ENCODE assay signal across 9 cellular contexts in genomic region chr22:39292002-39292401, GRCh38. TPM values are rescaled to one million over a fixed set of nuclear protein-coding genes. Genes with fewer than 3 reads are reported as not detected.
DNase-seq lines count a peak whose midpoint lies in the region; ATAC-seq and TF ChIP-seq lines count a peak whose summit lies in the region.
"Had no signal": no experiment of that assay in that cellular context is flagged by ENCODE, and none has a peak within 500 bp of the region (broad histone marks: within the 10 kb centered on the region; RNA-seq: fewer than 3 reads in every experiment).

No MANE protein-coding gene starts in this region.

- H3K36me3 ChIP-seq in IMR-90 (ENCODE audit: control insufficient read depth, insufficient read depth, low read length) = no peaks in the 10 kb centered on the region
- H3K36me3 ChIP-seq in duodenal mucosa (ENCODE audit: control insufficient read depth in 1 of 2, insufficient read depth in 2 of 2, low read length in 2 of 2) = no peaks in the 10 kb centered on the region
- H3K36me3 ChIP-seq in thymus (ENCODE audit: control insufficient read depth, insufficient read depth) = no peaks in the 10 kb centered on the region

- TF ChIP-seq RAD21 in IMR-90 (IDR thresholded peaks at IDR 0.05; ENCODE audit: low read length) = no peak

- intact Hi-C loops in IMR-90 (cut with micrococcal nuclease) = no loop called here
- intact Hi-C loops in activated T-helper 2 cell treated with anti-CD3 and anti-CD28 coated beads, Interferon-gamma antibody, Interleukin-2, Interleukin-4, amounts not matched to agents 10 μg/mL and 5 μg/mL and 100 μg/mL, durations not matched to agents 14 hours and 24 hours and 36 hours (cut with micrococcal nuclease) = no loop called here

- H2BK120ac ChIP-seq in IMR-90 (ENCODE audit: low read depth, low read length) = peak overlapping the region; percentile 77

- peak overlapping the region; percentile 57 for H2BK5ac ChIP-seq in IMR-90 (ENCODE audit: low read depth, low read length, poor library complexity, severe bottlenecking)

- H4K20me1 ChIP-seq in IMR-90 (ENCODE audit: insufficient read depth, low read length) = no peaks in the 10 kb centered on the region

- POLR2A ChIA-PET in IMR-90 (lab: Charles Lee; ENCODE audit: unreplicated experiment) = no interaction called here

- TF ChIP-seq CTCF in IMR-90 (conservative IDR thresholded peaks at IDR 0.05; ENCODE audit: low read depth, low read length) = no peak
- no peak for TF ChIP-seq CTCF in mesothelial cell of epicardium (IDR thresholded peaks at IDR 0.05; ENCODE audit: unreplicated experiment)

- no peak overlapping the region for H3K4me2 ChIP-seq in IMR-90 (ENCODE audit: low read depth, low read length)

- no TSS peak for BruUV-seq in IMR-90 (replicated peaks; lab: Mats Ljungman, UMichigan)

- no peaks in the 10 kb centered on the region for H3K9me3 ChIP-seq in IMR-90 (ENCODE audit: control insufficient read depth, insufficient read depth, low read length)
- H3K9me3 ChIP-seq in duodenal mucosa (ENCODE audit: control insufficient read depth in 1 of 2, low read length in 2 of 2) = no peaks in the 10 kb centered on the region
- H3K9me3 ChIP-seq in thymus (ENCODE audit: control insufficient read depth) = no peaks in the 10 kb centered on the region

- H4K5ac ChIP-seq in IMR-90 (ENCODE audit: low read depth, low read length) = peak overlapping the region; percentile 38; the same call in 1 of the 2 replicates

- H2BK20ac ChIP-seq in IMR-90 (ENCODE audit: low read depth, low read length) = peak overlapping the region; percentile 57

- CTCF ChIA-PET in IMR-90 (lab: Yijun Ruan, JAX) = interaction anchor here (0.6 kb wide), 1 partner anchor 811 kb away, joined by 3 read pairs; no protein-coding TSS in a partner anchor

- H3K14ac ChIP-seq in IMR-90 (replicated peaks; ENCODE audit: low read depth, low read length) = no peak overlapping the region; the same call in 1 of the 2 replicates

- WGBS in IMR-90 (ENCODE audit: extremely low coverage in 2 of 2, insufficient read length in 1 of 2), 2 experiments = 73% methylated on average over 17 of the region's 21 CpGs; no CpG with 5 or more reads in 1 of the 2 experiments
- WGBS in thymus = 95% methylated on average over 21 of the region's 21 CpGs

- in situ Hi-C loops in IMR-90 (cut with MboI; ENCODE audit: low sequenced_read_pairs) = no loop called here

- no peak for TF ChIP-seq POLR2A in IMR-90 (IDR thresholded peaks at IDR 0.05; ENCODE audit: low read depth, low read length)

- H3K4me1 ChIP-seq in IMR-90 (ENCODE audit: control insufficient read depth, insufficient read depth, low read length) (peaks cover 20% of the 10 kb centered on the region), duodenal mucosa (ENCODE audit: control insufficient read depth in 1 of 2, insufficient read depth in 2 of 2, low read length in 2 of 2) (peaks cover 15 to 21% of the 10 kb centered on the region in 2 donors), thymus (ENCODE audit: control insufficient read depth, insufficient read depth, low read length) (peaks cover 1% of the 10 kb centered on the region)

- DNase-seq in IMR-90 (no peak), mesothelial cell of epicardium (ENCODE audit: low spot score in 2 of 2, unreplicated experiment in 2 of 2) (no peak), AML-193 (lab: John Stamatoyannopoulos, UW) (no peak), NCI-H2029 (lab: John Stamatoyannopoulos, UW) (no peak), T1000 (lab: John Stamatoyannopoulos, UW) (no peak)
- no peak for DNase-seq in activated T-helper 2 cell treated with anti-CD3 and anti-CD28 coated beads, Interferon-gamma antibody, Interleukin-2, Interleukin-4, amounts not matched to agents 10 μg/mL and 5 μg/mL and 100 μg/mL, durations not matched to agents 14 hours and 24 hours and 36 hours (ENCODE audit: low spot score)

- H3K27me3 Mint-ChIP-seq in mesothelial cell of epicardium (ENCODE audit: low read depth) = no peaks in the 10 kb centered on the region
- H3K27me3 Mint-ChIP-seq in activated T-helper 2 cell treated with anti-CD3 and anti-CD28 coated beads, Interferon-gamma antibody, Interleukin-2, Interleukin-4, amounts not matched to agents 10 μg/mL and 5 μg/mL and 100 μg/mL, durations not matched to agents 14 hours and 24 hours and 36 hours (ENCODE audit: low read depth) = no peaks in the 10 kb centered on the region

- no peaks in the 10 kb centered on the region for H3K9me3 Mint-ChIP-seq in mesothelial cell of epicardium
- H3K9me3 Mint-ChIP-seq in activated T-helper 2 cell treated with anti-CD3 and anti-CD28 coated beads, Interferon-gamma antibody, Interleukin-2, Interleukin-4, amounts not matched to agents 10 μg/mL and 5 μg/mL and 100 μg/mL, durations not matched to agents 14 hours and 24 hours and 36 hours = no peaks in the 10 kb centered on the region
- H3K9me3 Mint-ChIP-seq: H9 had no signal

- H3K4me3 Mint-ChIP-seq in mesothelial cell of epicardium = no peak overlapping the region
- no peak overlapping the region for H3K4me3 Mint-ChIP-seq in activated T-helper 2 cell treated with anti-CD3 and anti-CD28 coated beads, Interferon-gamma antibody, Interleukin-2, Interleukin-4, amounts not matched to agents 10 μg/mL and 5 μg/mL and 100 μg/mL, durations not matched to agents 14 hours and 24 hours and 36 hours (ENCODE audit: low read depth)
- H3K4me3 Mint-ChIP-seq: H9 had no signal

- H3K27ac Mint-ChIP-seq in mesothelial cell of epicardium = peak overlapping the region; percentile 92
- H3K27ac Mint-ChIP-seq in activated T-helper 2 cell treated with anti-CD3 and anti-CD28 coated beads, Interferon-gamma antibody, Interleukin-2, Interleukin-4, amounts not matched to agents 10 μg/mL and 5 μg/mL and 100 μg/mL, durations not matched to agents 14 hours and 24 hours and 36 hours = no peak overlapping the region

- no peaks in the 10 kb centered on the region for H3K36me3 Mint-ChIP-seq in mesothelial cell of epicardium
- no peaks in the 10 kb centered on the region for H3K36me3 Mint-ChIP-seq in activated T-helper 2 cell treated with anti-CD3 and anti-CD28 coated beads, Interferon-gamma antibody, Interleukin-2, Interleukin-4, amounts not matched to agents 10 μg/mL and 5 μg/mL and 100 μg/mL, durations not matched to agents 14 hours and 24 hours and 36 hours (ENCODE audit: low read depth)

- H3K9ac ChIP-seq in IMR-90 (ENCODE audit: low read depth, low read length) = no peak overlapping the region
- H3K9ac ChIP-seq in duodenal mucosa (ENCODE audit: low read depth in 1 of 2, low read length in 2 of 2) = no peak overlapping the region

- H4K8ac ChIP-seq in IMR-90 (ENCODE audit: low read depth in 2 of 2, low read length in 2 of 2) = peak overlapping the region; percentile 35 to 72

- H2AK5ac ChIP-seq in IMR-90 (ENCODE audit: low read depth, low read length) = peak overlapping the region; percentile 86

- H2AK9ac ChIP-seq in IMR-90 (replicated peaks; ENCODE audit: low read depth, low read length, poor library complexity) = peak overlapping the region; percentile 87

- no peak for ATAC-seq in IMR-90 (ENCODE audit: low read depth)

- peak overlapping the region; percentile 78; the same call in 1 of the 2 replicates for H4K91ac ChIP-seq in IMR-90 (ENCODE audit: insufficient read depth, low read depth, low read length)

- peak overlapping the region; percentile 88 for H2AFZ ChIP-seq in IMR-90 (replicated peaks; ENCODE audit: low read length, poor library complexity)

- no peaks in the 10 kb centered on the region for H3K79me1 ChIP-seq in IMR-90 (ENCODE audit: low read depth in 1 of 2, low read length in 2 of 2)

- H3K27ac ChIP-seq in IMR-90 (ENCODE audit: insufficient read depth, low read length) (no peak overlapping the region; the same call in 1 of the 2 replicates), duodenal mucosa (ENCODE audit: low read depth, low read length) (peak overlapping the region; percentile 70), thymus (ENCODE audit: low read depth) (peak overlapping the region; percentile 37)

- H3K27me3 ChIP-seq in IMR-90 (ENCODE audit: control insufficient read depth, insufficient read depth, low read length) = no peaks in the 10 kb centered on the region; the same call in 1 of the 2 replicates
- no peaks in the 10 kb centered on the region for H3K27me3 ChIP-seq in duodenal mucosa (ENCODE audit: control insufficient read depth in 1 of 2, insufficient read depth in 2 of 2, low read length in 2 of 2)
- H3K27me3 ChIP-seq in thymus (ENCODE audit: control insufficient read depth, insufficient read depth) = no peaks in the 10 kb centered on the region

- peak overlapping the region; percentile 25; the same call in 1 of the 3 replicates for H2BK15ac ChIP-seq in IMR-90 (ENCODE audit: low read depth, low read length)

- H3K23ac ChIP-seq in IMR-90 (ENCODE audit: low read depth, low read length) = no peak overlapping the region

- dilution Hi-C loops in IMR-90 (cut with HindIII; ENCODE audit: low sequenced_read_pairs, unreplicated experiment) = no loop called here

- H3K4ac ChIP-seq in IMR-90 (ENCODE audit: low read depth, low read length) = peak overlapping the region; percentile 76

- H3K18ac ChIP-seq in IMR-90 (ENCODE audit: low read depth, low read length) = 0 out of 2 replicates have a peak overlapping the region, but pooled peaks have one; percentile 8

- H3K4me1 Mint-ChIP-seq in mesothelial cell of epicardium = peaks cover 63% of the 10 kb centered on the region
- H3K4me1 Mint-ChIP-seq in activated T-helper 2 cell treated with anti-CD3 and anti-CD28 coated beads, Interferon-gamma antibody, Interleukin-2, Interleukin-4, amounts not matched to agents 10 μg/mL and 5 μg/mL and 100 μg/mL, durations not matched to agents 14 hours and 24 hours and 36 hours (ENCODE audit: low read depth) = no peaks in the 10 kb centered on the region

- 0 out of 2 replicates have a peak overlapping the region, but pooled peaks have one; percentile 35 for H3K56ac ChIP-seq in IMR-90 (ENCODE audit: extremely low read depth, insufficient read depth, low read length)

- H3K9me1 ChIP-seq in IMR-90 (ENCODE audit: insufficient read depth, low read length) = peaks cover 8% of the 10 kb centered on the region; the same call in 1 of the 2 replicates

- H3K4me3 ChIP-seq in IMR-90 (ENCODE audit: insufficient read depth, low read depth, low read length) (no peak overlapping the region), duodenal mucosa (ENCODE audit: low read depth in 1 of 2, low read length in 2 of 2) (no peak overlapping the region), thymus (ENCODE audit: low read length) (no peak overlapping the region)

RNA-seq across cellular contexts. Expression of gene RPL3, which starts 27.4 kb away (rescaled TPM):
- total RNA-seq in IMR-90 (2012; rRNA removed) (2,871 and 3,750 TPM in 2 replicates), mesothelial cell of epicardium (2,423 to 2,513 TPM (median 2,494 TPM) in 3 replicates)
- polyA plus RNA-seq in IMR-90 (2012; rRNA removed) (3,097 and 3,312 TPM in 2 replicates), thymus (2,946 TPM)
- 2,912 and 3,812 TPM in 2 replicates for polyA plus RNA-seq in IMR-90 (2012; cell fraction: cytosol; rRNA removed)
- polyA plus RNA-seq in IMR-90 (2012; cell fraction: nucleus; rRNA removed; ENCODE audit: low replicate concordance) = 2,181 and 2,704 TPM in 2 replicates
- 2,214 and 2,255 TPM in 2 replicates for total RNA-seq in activated T-helper 2 cell treated with anti-CD3 and anti-CD28 coated beads, Interferon-gamma antibody, Interleukin-2, Interleukin-4, amounts not matched to agents 10 μg/mL and 5 μg/mL and 100 μg/mL, durations not matched to agents 14 hours and 24 hours and 36 hours

RNA-seq across cellular contexts. Expression of gene PDGFB, which starts 47.2 kb away (rescaled TPM):
- not detected in 2 replicates for total RNA-seq in IMR-90 (2012; rRNA removed)
- 0.07 and 0.09 TPM in 2 replicates for polyA plus RNA-seq in IMR-90 (2012; rRNA removed)
- polyA plus RNA-seq in IMR-90 (2012; cell fraction: cytosol; rRNA removed) = 0.09 and 0.10 TPM in 2 replicates
- 0.06 and 0.09 TPM in 2 replicates for polyA plus RNA-seq in IMR-90 (2012; cell fraction: nucleus; rRNA removed; ENCODE audit: low replicate concordance)
- total RNA-seq in mesothelial cell of epicardium = 14.2 to 15.2 TPM (median 14.7 TPM) in 3 replicates
- 4.3 TPM for polyA plus RNA-seq in thymus
- 3.3 and 4.2 TPM in 2 replicates for total RNA-seq in activated T-helper 2 cell treated with anti-CD3 and anti-CD28 coated beads, Interferon-gamma antibody, Interleukin-2, Interleukin-4, amounts not matched to agents 10 μg/mL and 5 μg/mL and 100 μg/mL, durations not matched to agents 14 hours and 24 hours and 36 hours

RNA-seq across cellular contexts. Expression of gene SYNGR1, which starts 57.8 kb away (rescaled TPM):
- 6.3 and 19.7 TPM in 2 replicates for total RNA-seq in IMR-90 (2012; rRNA removed)
- 81.5 and 82.8 TPM in 2 replicates for polyA plus RNA-seq in IMR-90 (2012; rRNA removed)
- 12.5 and 103 TPM in 2 replicates for polyA plus RNA-seq in IMR-90 (2012; cell fraction: cytosol; rRNA removed)
- 69.4 and 179 TPM in 2 replicates for polyA plus RNA-seq in IMR-90 (2012; cell fraction: nucleus; rRNA removed; ENCODE audit: low replicate concordance)
- 37.4 to 38.9 TPM (median 38.9 TPM) in 3 replicates for total RNA-seq in mesothelial cell of epicardium
- 6.1 TPM for polyA plus RNA-seq in thymus
- not detected in 2 replicates for total RNA-seq in activated T-helper 2 cell treated with anti-CD3 and anti-CD28 coated beads, Interferon-gamma antibody, Interleukin-2, Interleukin-4, amounts not matched to agents 10 μg/mL and 5 μg/mL and 100 μg/mL, durations not matched to agents 14 hours and 24 hours and 36 hours
